In the genomic region with DNA sequence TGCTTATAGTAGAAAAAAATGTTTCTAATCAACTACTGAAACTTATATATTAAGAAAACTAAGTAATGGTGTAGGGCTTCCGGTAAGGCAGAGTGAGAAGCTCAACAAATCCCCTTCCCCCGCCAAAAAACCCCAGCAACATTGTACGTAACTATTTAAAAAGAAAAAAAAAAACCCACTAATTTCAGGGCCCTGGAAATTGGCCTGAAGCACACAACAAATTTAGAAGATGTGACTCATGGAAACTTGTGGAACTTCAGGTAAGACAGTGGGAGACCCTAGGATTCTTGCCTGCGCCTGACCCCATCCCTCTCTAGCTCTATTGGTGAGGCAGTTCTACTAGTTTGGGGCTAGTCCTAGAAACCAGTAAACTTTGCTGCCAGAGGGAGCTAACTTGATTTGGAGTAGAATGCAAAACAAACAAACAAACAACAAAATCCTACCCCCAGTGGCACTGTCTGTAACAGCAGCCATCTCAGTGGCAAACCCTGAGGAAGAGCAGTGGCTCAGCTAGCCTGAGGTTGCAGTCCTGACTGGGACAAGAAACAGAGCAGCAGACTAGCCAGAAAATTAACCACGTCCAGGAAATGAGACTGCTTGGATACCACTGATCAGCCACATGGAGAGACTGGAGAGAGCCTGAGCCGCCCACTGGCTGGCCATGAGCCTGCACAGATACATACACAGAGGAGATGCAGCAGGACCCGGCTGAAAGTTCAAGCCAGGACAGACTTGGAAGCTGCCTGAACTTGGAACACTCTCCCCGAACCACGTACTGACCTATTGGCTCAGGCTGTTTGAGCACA, we compare ENCODE assay signal across 9 cellular contexts.
DNase-seq lines count a peak whose midpoint lies in the region; FAIRE-seq and TF ChIP-seq lines count a peak whose summit lies in the region.
"Had no signal": no experiment of that assay in that cellular context is flagged by ENCODE, and none has a peak within 500 bp of the region (broad histone marks: within the 10 kb centered on the region; RNA-seq: fewer than 3 reads in every experiment).

No MANE protein-coding gene starts in this region.

- CTCF ChIA-PET in CD4-positive, alpha-beta memory T cell (lab: Charles Lee; ENCODE audit: partially characterized antibody), result interaction anchor here (0.6 kb wide), 1 partner anchor 508 kb away, joined by 3 read pairs; no protein-coding TSS in a partner anchor

- no peaks in the 10 kb centered on the region for H3K36me3 Mint-ChIP-seq in endothelial cell (ENCODE audit: low read depth, unreplicated experiment)
- H3K36me3 Mint-ChIP-seq in CD4-positive, alpha-beta memory T cell, result no peaks in the 10 kb centered on the region

- peak overlapping the region; percentile 53 for H3K27ac Mint-ChIP-seq in endothelial cell (ENCODE audit: unreplicated experiment)
- H3K27ac Mint-ChIP-seq in CD4-positive, alpha-beta memory T cell, result no peak overlapping the region
- H3K27ac Mint-ChIP-seq: T-helper 1 cell treated with Interleukin-12 subunit alpha and Interleukin-12 subunit beta and Interleukin-4 antibody, amounts not matched to agents 30 μg/mL and 1 μg/mL, for 36 hours had no signal

- H3K4me1 Mint-ChIP-seq in endothelial cell (ENCODE audit: unreplicated experiment), result peaks cover 6% of the 10 kb centered on the region
- H3K4me1 Mint-ChIP-seq in CD4-positive, alpha-beta memory T cell, result no peaks in the 10 kb centered on the region

- POLR2A ChIA-PET in CD4-positive, alpha-beta memory T cell (lab: Charles Lee; ENCODE audit: partially characterized antibody), result no interaction called here

- FAIRE-seq in HTR-8/SVneo (lab: Jason Lieb, UNC), result peak; percentile 76

- intact Hi-C loops in CD4-positive, alpha-beta memory T cell (cut with micrococcal nuclease), result no loop called here

- no peak overlapping the region for H3K4me3 ChIP-seq in CD4-positive, alpha-beta memory T cell (ENCODE audit: low read length in 2 of 2)
- H3K4me3 ChIP-seq in H7 (ENCODE audit: insufficient read depth, low read depth, low read length), result no peak overlapping the region

- TF ChIP-seq CTCF in endothelial cell (IDR thresholded peaks at IDR 0.05; ENCODE audit: unreplicated experiment), result peak; percentile 60

- H3K36me3 ChIP-seq in CD4-positive, alpha-beta memory T cell (ENCODE audit: insufficient read depth, low read length), result no peaks in the 10 kb centered on the region
- no peaks in the 10 kb centered on the region for H3K36me3 ChIP-seq in H7 (replicated peaks; ENCODE audit: control insufficient read depth, insufficient read depth, low read length)

- no peaks in the 10 kb centered on the region for H3K9me3 ChIP-seq in CD4-positive, alpha-beta memory T cell (ENCODE audit: control insufficient read depth in 1 of 2, low read length in 2 of 2)

- H3K4me3 Mint-ChIP-seq in endothelial cell (ENCODE audit: unreplicated experiment), result no peak overlapping the region
- H3K4me3 Mint-ChIP-seq in CD4-positive, alpha-beta memory T cell, result no peak overlapping the region
- H3K4me3 Mint-ChIP-seq: T-helper 1 cell treated with Interleukin-12 subunit alpha and Interleukin-12 subunit beta and Interleukin-4 antibody, amounts not matched to agents 30 μg/mL and 1 μg/mL, for 36 hours had no signal

- DNase-seq in GM04504 (ENCODE audit: low read depth), result peak; percentile 50
- peak; percentile 30 for DNase-seq in HTR-8/SVneo (ENCODE audit: insufficient read length, low spot score)
- no peak for DNase-seq in endothelial cell (ENCODE audit: low spot score)
- peak; percentile 73 for DNase-seq in non-pigmented ciliary epithelial cell (ENCODE audit: low read depth)
- no peak for DNase-seq in CD4-positive, alpha-beta memory T cell
- no peak for DNase-seq in GM19240 (ENCODE audit: insufficient read length, low spot score)
- no peak for DNase-seq in H7
- DNase-seq in globus pallidus (ENCODE audit: low spot score), result no peak

- H3K9me3 Mint-ChIP-seq in endothelial cell (ENCODE audit: unreplicated experiment), result no peaks in the 10 kb centered on the region
- H3K9me3 Mint-ChIP-seq in CD4-positive, alpha-beta memory T cell, result peaks cover 0 to 3% (median 2%) of the 10 kb centered on the region in 8 donors
- H3K9me3 Mint-ChIP-seq: T-helper 1 cell treated with Interleukin-12 subunit alpha and Interleukin-12 subunit beta and Interleukin-4 antibody, amounts not matched to agents 30 μg/mL and 1 μg/mL, for 36 hours had no signal

- H3K27ac ChIP-seq in CD4-positive, alpha-beta memory T cell (ENCODE audit: low read depth, low read length), result no peak overlapping the region

- no peaks in the 10 kb centered on the region for H3K4me1 ChIP-seq in CD4-positive, alpha-beta memory T cell (ENCODE audit: insufficient read depth, low read length)

- H3K27me3 ChIP-seq in CD4-positive, alpha-beta memory T cell (ENCODE audit: insufficient read depth, low read length), result no peaks in the 10 kb centered on the region
- no peaks in the 10 kb centered on the region for H3K27me3 ChIP-seq in H7 (ENCODE audit: control insufficient read depth, insufficient read depth, low read length)

- no peaks in the 10 kb centered on the region for H3K27me3 Mint-ChIP-seq in endothelial cell (ENCODE audit: unreplicated experiment)
- H3K27me3 Mint-ChIP-seq in CD4-positive, alpha-beta memory T cell, result peaks cover 0 to 2% of the 10 kb centered on the region in 2 donors

Comparison
In these comparisons a context has a peak if more than half of its experiments do, and no peak if none do; other contexts are left out.
1. DNase-seq: peak in GM04504 (single experiment), HTR-8/SVneo (single experiment) and non-pigmented ciliary epithelial cell (single experiment); none in endothelial cell (single experiment), CD4-positive, alpha-beta memory T cell (0 of 5), GM19240 (single experiment), H7 (single experiment) and globus pallidus (single experiment).